8 cellular contexts compared by ENCODE assay signal in genomic region chr2:27216416-27217137, GRCh38. TPM values are rescaled to one million over a fixed set of nuclear protein-coding genes. Genes with fewer than 3 reads are reported as not detected.
DNase-seq lines count a peak whose midpoint lies in the region; ATAC-seq and TF ChIP-seq lines count a peak whose summit lies in the region.

No MANE protein-coding gene starts in this region.

- H3K4me3 ChIP-seq in GM23248 (peak overlapping the region; percentile 81), SJSA1 (peak overlapping the region; percentile 57), fibroblast of lung (replicated peaks in 1 of 4; ENCODE audit: control extremely low read depth in 1 of 4, insufficient read depth in 1 of 4, low read depth in 3 of 4, low read length in 4 of 4) (peak overlapping the region; percentile 40 to 87 (median 56)), gastrocnemius medialis (peak overlapping the region; percentile 57 to 65 (median 63))

- peak overlapping the region; percentile 88 for H3K4me2 ChIP-seq in GM23248 (ENCODE audit: unreplicated experiment)
- H3K4me2 ChIP-seq in fibroblast of lung (ENCODE audit: extremely low read depth, insufficient read depth, low read length): peak overlapping the region; percentile 26

- intact Hi-C loops in gastrocnemius medialis (cut with DNase I; ENCODE audit: low total_unique reads): loop anchor here (10.0 kb wide), 1 partner anchor 268 kb away; the partner anchor contains the start of gene IFT172

- H3K9me2 ChIP-seq in GM23248 (ENCODE audit: insufficient read depth): no peaks in the 10 kb centered on the region

- no peak for TF ChIP-seq POLR2A in gastrocnemius medialis (IDR thresholded peaks at IDR 0.05)

- H3K9me3 ChIP-seq in GM23248 (ENCODE audit: low read depth) (no peaks in the 10 kb centered on the region), SJSA1 (replicated peaks) (no peaks in the 10 kb centered on the region), fibroblast of lung (ENCODE audit: control insufficient read depth, insufficient read depth, low read depth, low read length) (no peaks in the 10 kb centered on the region), gastrocnemius medialis (no peaks in the 10 kb centered on the region)

- no peak for TF ChIP-seq CTCF in fibroblast of lung (conservative IDR thresholded peaks at IDR 0.05 in 1 of 2, IDR thresholded peaks at IDR 0.05 in 1 of 2; ENCODE audit: low read depth in 1 of 2, low read length in 2 of 2)
- TF ChIP-seq CTCF in gastrocnemius medialis (IDR thresholded peaks at IDR 0.05 in 4 of 5, conservative IDR thresholded peaks at IDR 0.05 in 1 of 5): no peak

- DNase-seq in GM23248 (no peak), SJSA1 (ENCODE audit: low read depth in 1 of 2, low spot score in 2 of 2) (no peak), fibroblast of lung (ENCODE audit: low read depth in 2 of 2) (no peak), gastrocnemius medialis (no peak), Kasumi-1 (lab: John Stamatoyannopoulos, UW) (no peak), cortex of kidney (lab: John Stamatoyannopoulos, UW) (no peak)

- H3K27ac ChIP-seq in GM23248 (peak overlapping the region; percentile 15), SJSA1 (no peak overlapping the region; the same call in 1 of the 2 replicates), fibroblast of lung (ENCODE audit: insufficient read depth, low read length) (peak overlapping the region; percentile 89), gastrocnemius medialis (peak overlapping the region; percentile 73 to 77 (median 74))

- H3K4me1 ChIP-seq in GM23248 (ENCODE audit: insufficient read depth): peaks cover 11% of the 10 kb centered on the region
- peaks cover 25% of the 10 kb centered on the region for H3K4me1 ChIP-seq in SJSA1 (replicated peaks)
- peaks cover 10% of the 10 kb centered on the region for H3K4me1 ChIP-seq in fibroblast of lung (ENCODE audit: control insufficient read depth, extremely low read depth, insufficient read depth, low read length)
- peaks cover 11 to 21% of the 10 kb centered on the region in 2 donors for H3K4me1 ChIP-seq in gastrocnemius medialis

- peak overlapping the region; percentile 80 for H2AFZ ChIP-seq in GM23248
- H2AFZ ChIP-seq in fibroblast of lung (ENCODE audit: low read length): no peak overlapping the region

- 81 to 84% methylated on average over 13 of the region's 13 CpGs for WGBS in GM23248 (ENCODE audit: low coverage in 1 of 2, low lambda C conversion rate in 2 of 2, missing lambda C conversion rate in 2 of 2), 2 experiments

- in situ Hi-C loops in GM23248 (cut with MboI) (no loop called here), gastrocnemius medialis (cut with MboI; ENCODE audit: low sequenced_read_pairs in 4 of 4) (loop anchor here in 1 of 4 donors (25.0 kb wide), 1 partner anchor 254 kb away; the partner anchor contains the start of gene MAPRE3)

- H3K36me3 ChIP-seq in GM23248 (ENCODE audit: low read depth) (peaks cover 3% of the 10 kb centered on the region), SJSA1 (peaks cover 56% of the 10 kb centered on the region), fibroblast of lung (ENCODE audit: control insufficient read depth, insufficient read depth, low read length) (peaks cover 2% of the 10 kb centered on the region), gastrocnemius medialis (peaks cover 0 to 38% of the 10 kb centered on the region in 2 donors)

- H3K9ac ChIP-seq in GM23248 (peak overlapping the region; percentile 85), fibroblast of lung (ENCODE audit: insufficient read depth, low read length) (no peak overlapping the region)

- ATAC-seq in gastrocnemius medialis (no peak), GM18520 (IDR thresholded peaks at IDR 0.05; ENCODE audit: unreplicated experiment) (no peak), GM18858 (IDR thresholded peaks at IDR 0.05; ENCODE audit: unreplicated experiment) (no peak)

- H3K79me2 ChIP-seq in GM23248 (ENCODE audit: insufficient read depth) (peaks cover 42% of the 10 kb centered on the region), fibroblast of lung (ENCODE audit: control insufficient read depth, insufficient read depth, low read length) (peaks cover 13% of the 10 kb centered on the region)

- H3K27me3 ChIP-seq in GM23248 (replicated peaks; ENCODE audit: insufficient read depth): no peaks in the 10 kb centered on the region
- no peaks in the 10 kb centered on the region for H3K27me3 ChIP-seq in SJSA1 (replicated peaks)
- no peaks in the 10 kb centered on the region for H3K27me3 ChIP-seq in fibroblast of lung (ENCODE audit: control insufficient read depth, insufficient read depth, low read length)
- H3K27me3 ChIP-seq in gastrocnemius medialis: no peaks in the 10 kb centered on the region

- peaks cover 15% of the 10 kb centered on the region; the same call in 1 of the 2 replicates for H3F3A ChIP-seq in GM23248 (ENCODE audit: insufficient read depth)

- H4K20me1 ChIP-seq in GM23248 (ENCODE audit: insufficient read depth): no peaks in the 10 kb centered on the region
- H4K20me1 ChIP-seq in fibroblast of lung (ENCODE audit: control insufficient read depth, extremely low read depth, insufficient read depth, low read length): no peaks in the 10 kb centered on the region

RNA-seq across cellular contexts. Expression of gene CAD, which starts 0.6 kb away (rescaled TPM):
- 23.9 and 27.7 TPM in 2 replicates for total RNA-seq in GM23248 (2014; rRNA removed; shearing (Covaris generic))
- polyA plus RNA-seq in GM23248 (2016; fragmentation: Nextera tagmentation; extraction: Ambion mirVana): 17.1 and 19.2 TPM in 2 replicates
- total RNA-seq in SJSA1 (2014; rRNA removed; shearing (Covaris generic)): 17.0 and 17.6 TPM in 2 replicates
- total RNA-seq in fibroblast of lung: 32.0 and 33.1 TPM in 2 replicates
- polyA plus RNA-seq in fibroblast of lung: 11.9 and 21.5 TPM in 2 replicates
- 21.1 and 38.1 TPM in 2 replicates for polyA plus RNA-seq in fibroblast of lung (2012)
- polyA minus RNA-seq in fibroblast of lung (ENCODE audit: low replicate concordance): 263 and 560 TPM in 2 replicates
- total RNA-seq in gastrocnemius medialis: 10 to 100 TPM in 1 of 4 donors, 1 to 10 TPM in 3; 2.7 to 10.2 (median 7.1) TPM

RNA-seq across cellular contexts. Expression of gene SLC5A6, which starts 4.5 kb away (rescaled TPM):
- total RNA-seq in GM23248 (2014; rRNA removed; shearing (Covaris generic)): 13.5 and 19.9 TPM in 2 replicates
- polyA plus RNA-seq in GM23248 (2016; fragmentation: Nextera tagmentation; extraction: Ambion mirVana) (9.4 and 10.4 TPM in 2 replicates), fibroblast of lung (11.5 and 21.0 TPM in 2 replicates)
- total RNA-seq in SJSA1 (2014; rRNA removed; shearing (Covaris generic)): 40.8 and 42.0 TPM in 2 replicates
- total RNA-seq in fibroblast of lung (13.9 and 18.5 TPM in 2 replicates), gastrocnemius medialis (10 to 100 TPM; 19.0 to 46.5 (median 32.5) TPM)
- 10.8 and 17.9 TPM in 2 replicates for polyA plus RNA-seq in fibroblast of lung (2012)
- polyA minus RNA-seq in fibroblast of lung (ENCODE audit: low replicate concordance): 59.2 and 144 TPM in 2 replicates

RNA-seq across cellular contexts. Expression of gene ATRAID, which starts 4.7 kb away (rescaled TPM):
- total RNA-seq in GM23248 (2014; rRNA removed; shearing (Covaris generic)): 170 and 214 TPM in 2 replicates
- 304 and 311 TPM in 2 replicates for polyA plus RNA-seq in GM23248 (2016; fragmentation: Nextera tagmentation; extraction: Ambion mirVana)
- 104 and 153 TPM in 2 replicates for total RNA-seq in SJSA1 (2014; rRNA removed; shearing (Covaris generic))
- total RNA-seq in fibroblast of lung: 202 and 235 TPM in 2 replicates
- polyA plus RNA-seq in fibroblast of lung: 176 and 238 TPM in 2 replicates
- polyA plus RNA-seq in fibroblast of lung (2012): 127 and 171 TPM in 2 replicates
- 47.3 and 57.7 TPM in 2 replicates for polyA minus RNA-seq in fibroblast of lung (ENCODE audit: low replicate concordance)
- total RNA-seq in gastrocnemius medialis: 100 to 1,000 TPM; 131 to 203 (median 171) TPM

RNA-seq across cellular contexts. Expression of gene SLC30A3, which starts 46.3 kb away (rescaled TPM):
- total RNA-seq in GM23248 (2014; rRNA removed; shearing (Covaris generic)): not detected in 2 replicates
- polyA plus RNA-seq in GM23248 (2016; fragmentation: Nextera tagmentation; extraction: Ambion mirVana): not detected in 2 replicates
- total RNA-seq in SJSA1 (2014; rRNA removed; shearing (Covaris generic)): not detected in 2 replicates
- total RNA-seq in fibroblast of lung: under 0.01 TPM in 1 of 2 replicates, not detected in the other
- 0.12 and 0.38 TPM in 2 replicates for polyA plus RNA-seq in fibroblast of lung
- polyA plus RNA-seq in fibroblast of lung (2012): 0.27 and 0.73 TPM in 2 replicates
- polyA minus RNA-seq in fibroblast of lung (ENCODE audit: low replicate concordance): 0.79 and 4.2 TPM in 2 replicates
- total RNA-seq in gastrocnemius medialis: under 1 TPM in 1 of 4 donors, not detected in 3; 0.20 TPM

RNA-seq across cellular contexts. Expression of gene DNAJC5G, which starts 58.7 kb away (rescaled TPM):
- total RNA-seq in GM23248 (2014; rRNA removed; shearing (Covaris generic)): not detected in 2 replicates
- not detected in 2 replicates for polyA plus RNA-seq in GM23248 (2016; fragmentation: Nextera tagmentation; extraction: Ambion mirVana)
- not detected in 2 replicates for total RNA-seq in SJSA1 (2014; rRNA removed; shearing (Covaris generic))
- total RNA-seq in fibroblast of lung: not detected in 2 replicates
- polyA plus RNA-seq in fibroblast of lung: not detected in 2 replicates
- polyA plus RNA-seq in fibroblast of lung (2012): not detected in 2 replicates
- polyA minus RNA-seq in fibroblast of lung (ENCODE audit: low replicate concordance): not detected in 2 replicates
- not detected for total RNA-seq in gastrocnemius medialis
